In genomic region chr15:48463366-48463880, GRCh38 we compare ENCODE assay signal across 24 cellular contexts.
"Had no signal": no experiment of that assay in that cellular context is flagged by ENCODE, and none has a peak within 500 bp of the region (broad histone marks: within the 10 kb centered on the region; RNA-seq: fewer than 3 reads in every experiment).

No MANE protein-coding gene starts in this region.

- H3K9me3 Mint-ChIP-seq: activated CD8-positive, alpha-beta T cell treated with anti-CD3 and anti-CD28 coated beads for 36 hours; activated naive CD4-positive, alpha-beta T cell treated with anti-CD3 and anti-CD28 coated beads, Interleukin-2, amount 50 U/mL, for 24 hours; activated T-helper 1 cell treated with anti-CD3 and anti-CD28 coated beads, Interleukin-12 subunit alpha, Interleukin-12 subunit beta, Interleukin-2, Interleukin-4 antibody, amounts not matched to agents 30 ng/mL and 10 ng/mL and 1 ng/mL, durations not matched to agents 14 hours and 24 hours and 36 hours; central memory CD8-positive, alpha-beta T cell; effector memory CD8-positive, alpha-beta T cell; naive B cell; stimulated activated naive B cell treated with anti-CD40 and anti-IgM and Interleukin-4, amounts not matched to agents 10 μg/mL and 1 μg/mL and 100 μg/mL, for 72 hours; type B pancreatic cell had no signal

- DNase-seq: activated CD4-positive, alpha-beta T cell treated with anti-CD3 and anti-CD28 coated beads for 48 hours; activated CD8-positive, alpha-beta memory T cell treated with anti-CD3 and anti-CD28 coated beads, Interleukin-2, amount 10 ng/mL, durations not matched to agents 7 days and 5 days; activated CD8-positive, alpha-beta T cell treated with anti-CD3 and anti-CD28 coated beads for 36 hours; activated gamma-delta T cell treated with Interleukin-2 at 50 U/mL for 16 hours; colonic mucosa; dorsolateral prefrontal cortex; effector memory CD8-positive, alpha-beta T cell; gastrocnemius medialis; hippocampal formation; mesendoderm; naive B cell; occipital lobe; retina; stimulated activated CD4-positive, alpha-beta T cell treated with anti-CD3 and anti-CD28 coated beads, Interleukin-2, amount 100 ng/mL, for 48 hours; stimulated activated CD8-positive, alpha-beta memory T cell treated with anti-CD3 and anti-CD28 coated beads, Interleukin-4, amount 100 ng/mL, for 48 hours; stimulated activated naive B cell treated with anti-CD40 and anti-IgM and Interleukin-4, amounts not matched to agents 10 μg/mL and 1 μg/mL and 100 μg/mL, for 72 hours; T-helper 17 cell; testis had no signal

- H3K27ac ChIP-seq: ascending aorta, colonic mucosa, dorsolateral prefrontal cortex, gastrocnemius medialis, testis, vagina had no signal

- H3K36me3 Mint-ChIP-seq: activated CD8-positive, alpha-beta memory T cell treated with anti-CD3 and anti-CD28 coated beads, Interleukin-2, amount 10 ng/mL, durations not matched to agents 7 days and 5 days; activated naive CD4-positive, alpha-beta T cell treated with anti-CD3 and anti-CD28 coated beads, Interleukin-2, amount 50 U/mL, for 24 hours; naive B cell; stimulated activated naive B cell treated with anti-CD40 and anti-IgM and Interleukin-4, amounts not matched to agents 10 μg/mL and 1 μg/mL and 100 μg/mL, for 72 hours had no signal

- H3K4me1 Mint-ChIP-seq: activated CD8-positive, alpha-beta memory T cell treated with anti-CD3 and anti-CD28 coated beads, Interleukin-2, amount 10 ng/mL, durations not matched to agents 7 days and 5 days; activated naive CD4-positive, alpha-beta T cell treated with anti-CD3 and anti-CD28 coated beads, Interleukin-2, amount 50 U/mL, for 24 hours; central memory CD8-positive, alpha-beta T cell; naive B cell; stimulated activated naive B cell treated with anti-CD40 and anti-IgM and Interleukin-4, amounts not matched to agents 10 μg/mL and 1 μg/mL and 100 μg/mL, for 72 hours; T-helper 17 cell had no signal

- H3K36me3 ChIP-seq: colonic mucosa had no signal

- H3K4me1 ChIP-seq: ascending aorta, colonic mucosa, gastrocnemius medialis, vagina had no signal

- H3K4me3 Mint-ChIP-seq: activated CD8-positive, alpha-beta memory T cell treated with anti-CD3 and anti-CD28 coated beads, Interleukin-2, amount 10 ng/mL, durations not matched to agents 7 days and 5 days; activated CD8-positive, alpha-beta T cell treated with anti-CD3 and anti-CD28 coated beads for 36 hours; activated naive CD4-positive, alpha-beta T cell treated with anti-CD3 and anti-CD28 coated beads, Interleukin-2, amount 50 U/mL, for 24 hours; activated T-helper 1 cell treated with anti-CD3 and anti-CD28 coated beads, Interleukin-12 subunit alpha, Interleukin-12 subunit beta, Interleukin-2, Interleukin-4 antibody, amounts not matched to agents 30 ng/mL and 10 ng/mL and 1 ng/mL, durations not matched to agents 14 hours and 24 hours and 36 hours; central memory CD8-positive, alpha-beta T cell; effector memory CD8-positive, alpha-beta T cell; naive B cell; stimulated activated naive B cell treated with anti-CD40 and anti-IgM and Interleukin-4, amounts not matched to agents 10 μg/mL and 1 μg/mL and 100 μg/mL, for 72 hours; T-helper 17 cell; type B pancreatic cell had no signal

- H3K27ac Mint-ChIP-seq: activated CD8-positive, alpha-beta memory T cell treated with anti-CD3 and anti-CD28 coated beads, Interleukin-2, amount 10 ng/mL, durations not matched to agents 7 days and 5 days; activated CD8-positive, alpha-beta T cell treated with anti-CD3 and anti-CD28 coated beads for 36 hours; activated naive CD4-positive, alpha-beta T cell treated with anti-CD3 and anti-CD28 coated beads, Interleukin-2, amount 50 U/mL, for 24 hours; activated T-helper 1 cell treated with anti-CD3 and anti-CD28 coated beads, Interleukin-12 subunit alpha, Interleukin-12 subunit beta, Interleukin-2, Interleukin-4 antibody, amounts not matched to agents 30 ng/mL and 10 ng/mL and 1 ng/mL, durations not matched to agents 14 hours and 24 hours and 36 hours; effector memory CD8-positive, alpha-beta T cell; naive B cell; stimulated activated naive B cell treated with anti-CD40 and anti-IgM and Interleukin-4, amounts not matched to agents 10 μg/mL and 1 μg/mL and 100 μg/mL, for 72 hours; T-helper 17 cell; type B pancreatic cell had no signal

- H3K27me3 ChIP-seq: ascending aorta, colonic mucosa, dorsolateral prefrontal cortex, gastrocnemius medialis, testis, vagina had no signal

- H3K9me3 ChIP-seq: ascending aorta, colonic mucosa, gastrocnemius medialis, testis, vagina had no signal

- H3K4me3 ChIP-seq: ascending aorta, colonic mucosa, dorsolateral prefrontal cortex, gastrocnemius medialis, testis, vagina had no signal

- H3K27me3 Mint-ChIP-seq: activated CD8-positive, alpha-beta T cell treated with anti-CD3 and anti-CD28 coated beads for 36 hours; activated naive CD4-positive, alpha-beta T cell treated with anti-CD3 and anti-CD28 coated beads, Interleukin-2, amount 50 U/mL, for 24 hours; central memory CD8-positive, alpha-beta T cell; effector memory CD8-positive, alpha-beta T cell; naive B cell; stimulated activated naive B cell treated with anti-CD40 and anti-IgM and Interleukin-4, amounts not matched to agents 10 μg/mL and 1 μg/mL and 100 μg/mL, for 72 hours; type B pancreatic cell had no signal
